Comparison of ENCODE assay signal across 30 cellular contexts in the genomic region with DNA sequence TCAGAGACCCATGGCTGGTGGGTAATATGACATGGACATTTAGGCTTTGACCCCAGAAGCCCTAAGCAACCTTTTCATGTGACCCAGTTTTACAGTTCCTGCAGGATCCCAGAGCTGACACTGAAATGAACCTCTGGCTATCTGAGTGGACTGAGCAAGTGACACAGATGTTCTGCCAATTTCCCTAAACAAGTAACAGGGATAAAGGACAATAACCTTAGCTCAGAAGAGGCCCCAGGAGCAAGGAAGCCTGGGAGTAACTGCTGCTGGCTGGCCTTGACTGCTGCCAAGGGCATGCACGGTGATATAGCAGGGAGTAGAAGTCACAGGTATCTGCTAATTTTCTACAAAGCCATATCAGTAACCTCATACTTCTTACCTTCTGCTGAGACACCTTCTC.
"Had no signal": no experiment of that assay in that cellular context is flagged by ENCODE, and none has a peak within 500 bp of the region (broad histone marks: within the 10 kb centered on the region; RNA-seq: fewer than 3 reads in every experiment).

No MANE protein-coding gene starts in this region.

- H3K27me3 ChIP-seq: ascending aorta, breast epithelium had no signal

- H3K9me3 Mint-ChIP-seq: activated naive CD8-positive, alpha-beta T cell treated with anti-CD3 and anti-CD28 coated beads, Interleukin-2, amount 10 ng/mL, durations not matched to agents 7 days and 5 days; dendritic cell treated with granulocyte-macrophage colony-stimulating factor and Interleukin-4, amounts not matched to agents 40 ng/mL and 50 ng/mL, for 4 days had no signal

- H3K4me3 ChIP-seq: ascending aorta, breast epithelium, cardiac muscle cell, coronary artery, dorsolateral prefrontal cortex had no signal

- H3K27me3 Mint-ChIP-seq: activated B cell treated with CpG ODN at 0.5 μM for 24 hours; activated CD8-positive, alpha-beta T cell treated with anti-CD3 and anti-CD28 coated beads for 36 hours; activated naive CD4-positive, alpha-beta T cell treated with anti-CD3 and anti-CD28 coated beads, Interleukin-2, amount 10 ng/mL, durations not matched to agents 7 days and 5 days; activated naive CD8-positive, alpha-beta T cell treated with anti-CD3 and anti-CD28 coated beads, Interleukin-2, amount 10 ng/mL, durations not matched to agents 7 days and 5 days; central memory CD8-positive, alpha-beta T cell; dendritic cell treated with granulocyte-macrophage colony-stimulating factor and Interleukin-4, amounts not matched to agents 40 ng/mL and 50 ng/mL, for 4 days had no signal

- ATAC-seq: activated CD4-positive, CD25-positive, alpha-beta regulatory T cell treated with anti-CD3 and anti-CD28 coated beads, Interleukin-2, amount 50 U/mL, for 24 hours; activated CD8-positive, alpha-beta T cell treated with anti-CD3 and anti-CD28 coated beads for 36 hours; activated naive CD4-positive, alpha-beta T cell treated with anti-CD3 and anti-CD28 coated beads, Interleukin-2, amount 50 U/mL, for 72 hours; esophagus mucosa; T-helper 17 cell had no signal

- H3K9me3 ChIP-seq: ascending aorta, breast epithelium had no signal

- H3K36me3 Mint-ChIP-seq: activated naive CD4-positive, alpha-beta T cell treated with anti-CD3 and anti-CD28 coated beads, Interleukin-2, amount 10 ng/mL, durations not matched to agents 7 days and 5 days; activated naive CD8-positive, alpha-beta T cell treated with anti-CD3 and anti-CD28 coated beads, Interleukin-2, amount 10 ng/mL, durations not matched to agents 7 days and 5 days had no signal

- DNase-seq: activated B cell treated with CpG ODN at 0.5 μM for 24 hours; activated CD4-positive, alpha-beta T cell treated with anti-CD3 and anti-CD28 coated beads for 48 hours; activated CD4-positive, alpha-beta T cell treated with anti-CD3 and anti-CD28 coated beads, Interleukin-2, amount 50 U/mL, for 1 hour; activated CD4-positive, alpha-beta T cell treated with anti-CD3 and anti-CD28 coated beads, Interleukin-2, amount 50 U/mL, for 48 hours; activated CD8-positive, alpha-beta memory T cell treated with anti-CD3 and anti-CD28 coated beads for 24 hours; activated CD8-positive, alpha-beta T cell treated with anti-CD3 and anti-CD28 coated beads for 36 hours; activated gamma-delta T cell; activated naive CD4-positive, alpha-beta T cell; activated naive CD4-positive, alpha-beta T cell treated with anti-CD3 and anti-CD28 coated beads, Interleukin-2, amount 10 ng/mL, durations not matched to agents 7 days and 5 days; activated naive CD8-positive, alpha-beta T cell treated with anti-CD3 and anti-CD28 coated beads, Interleukin-2, amount 10 ng/mL, durations not matched to agents 7 days and 5 days; activated T-cell treated with anti-CD3 and anti-CD28 coated beads, Interleukin-2, amount 50 U/mL, for 48 hours; dorsolateral prefrontal cortex; effector memory CD4-positive, alpha-beta T cell; endodermal cell; foreskin fibroblast; T-helper 1 cell; T-helper 17 cell; T1000; WERI-Rb-1 had no signal

- H3K27ac Mint-ChIP-seq: activated B cell treated with CpG ODN at 0.5 μM for 24 hours; activated CD8-positive, alpha-beta T cell treated with anti-CD3 and anti-CD28 coated beads for 36 hours; activated naive CD4-positive, alpha-beta T cell treated with anti-CD3 and anti-CD28 coated beads, Interleukin-2, amount 10 ng/mL, durations not matched to agents 7 days and 5 days; activated naive CD4-positive, alpha-beta T cell treated with anti-CD3 and anti-CD28 coated beads, Interleukin-2, amount 50 U/mL, for 72 hours; activated naive CD8-positive, alpha-beta T cell treated with anti-CD3 and anti-CD28 coated beads, Interleukin-2, amount 10 ng/mL, durations not matched to agents 7 days and 5 days; dendritic cell treated with granulocyte-macrophage colony-stimulating factor and Interleukin-4, amounts not matched to agents 40 ng/mL and 50 ng/mL, for 4 days; endodermal cell; T-helper 17 cell; T-helper 2 cell treated with Interferon-gamma antibody and Interleukin-4, amounts not matched to agents 5 μg/mL and 100 μg/mL, for 36 hours had no signal

- H3K36me3 ChIP-seq: ascending aorta, breast epithelium, cardiac muscle cell, WERI-Rb-1 had no signal

- H3K4me3 Mint-ChIP-seq: activated B cell treated with CpG ODN at 0.5 μM for 24 hours; activated CD8-positive, alpha-beta T cell treated with anti-CD3 and anti-CD28 coated beads for 36 hours; activated naive CD4-positive, alpha-beta T cell treated with anti-CD3 and anti-CD28 coated beads, Interleukin-2, amount 10 ng/mL, durations not matched to agents 7 days and 5 days; activated naive CD8-positive, alpha-beta T cell treated with anti-CD3 and anti-CD28 coated beads, Interleukin-2, amount 10 ng/mL, durations not matched to agents 7 days and 5 days; brain; central memory CD8-positive, alpha-beta T cell; dendritic cell treated with granulocyte-macrophage colony-stimulating factor and Interleukin-4, amounts not matched to agents 40 ng/mL and 50 ng/mL, for 4 days; endodermal cell; T-helper 17 cell; T-helper 2 cell treated with Interferon-gamma antibody and Interleukin-4, amounts not matched to agents 5 μg/mL and 100 μg/mL, for 36 hours had no signal

- H3K4me1 Mint-ChIP-seq: activated naive CD4-positive, alpha-beta T cell treated with anti-CD3 and anti-CD28 coated beads, Interleukin-2, amount 10 ng/mL, durations not matched to agents 7 days and 5 days; central memory CD8-positive, alpha-beta T cell had no signal

- H3K27ac ChIP-seq: ascending aorta, breast epithelium, cardiac muscle cell, coronary artery, dorsolateral prefrontal cortex, WERI-Rb-1 had no signal

- H3K4me1 ChIP-seq: ascending aorta, breast epithelium had no signal
